8 cellular contexts compared by ENCODE assay signal in genomic region chr12:29164477-29165163, GRCh38. TPM values are rescaled to one million over a fixed set of nuclear protein-coding genes. Genes with fewer than 3 reads are reported as not detected.
DNase-seq lines count a peak whose midpoint lies in the region; ATAC-seq and TF ChIP-seq lines count a peak whose summit lies in the region.

No MANE protein-coding gene starts in this region.

- no peaks in the 10 kb centered on the region for H3K36me3 Mint-ChIP-seq in stimulated activated effector memory CD8-positive, alpha-beta T cell treated with anti-CD3 and anti-CD28 coated beads, Interleukin-12 subunit alpha, Interleukin-12 subunit beta, amount 100 ng/mL, for 72 hours

- no peak for TF ChIP-seq POLR2A in Peyer's patch (IDR thresholded peaks at IDR 0.05)

- peaks cover 0 to 50% (median 1%) of the 10 kb centered on the region in 4 donors for H3K4me1 ChIP-seq in Peyer's patch

- peak overlapping the region in 1 of 4 donors; percentile 6 for H3K4me3 ChIP-seq in Peyer's patch

- DNase-seq in Peyer's patch (no peak), fibroblast of gingiva (ENCODE audit: low read depth) (peak; percentile 82), NCI-H128 (lab: John Stamatoyannopoulos, UW; ENCODE audit: unreplicated experiment) (no peak), amygdala (lab: John Stamatoyannopoulos, UW) (no peak)
- no peak for DNase-seq in stimulated activated effector memory CD8-positive, alpha-beta T cell treated with anti-CD3 and anti-CD28 coated beads, Interleukin-12 subunit alpha, Interleukin-12 subunit beta, amount 100 ng/mL, for 72 hours (ENCODE audit: low spot score in 2 of 2)

- peak overlapping the region; percentile 32 for H3K27ac ChIP-seq in 22Rv1
- H3K27ac ChIP-seq in Peyer's patch = peak overlapping the region; percentile 39 to 80 (median 70)

- no peaks in the 10 kb centered on the region for H3K36me3 ChIP-seq in Peyer's patch

- no peaks in the 10 kb centered on the region for H3K9me3 ChIP-seq in Peyer's patch

- H3K4me3 Mint-ChIP-seq in stimulated activated effector memory CD8-positive, alpha-beta T cell treated with anti-CD3 and anti-CD28 coated beads, Interleukin-12 subunit alpha, Interleukin-12 subunit beta, amount 100 ng/mL, for 72 hours = no peak overlapping the region

- H3K4me1 Mint-ChIP-seq in stimulated activated effector memory CD8-positive, alpha-beta T cell treated with anti-CD3 and anti-CD28 coated beads, Interleukin-12 subunit alpha, Interleukin-12 subunit beta, amount 100 ng/mL, for 72 hours = peaks cover 14% of the 10 kb centered on the region

- peak; percentile 100 for ATAC-seq in GM18520 (IDR thresholded peaks at IDR 0.05; ENCODE audit: unreplicated experiment)
- ATAC-seq in HG02970 (IDR thresholded peaks at IDR 0.05; ENCODE audit: low FRiP score, unreplicated experiment) = peak; percentile 99
- ATAC-seq in stimulated activated effector memory CD8-positive, alpha-beta T cell treated with anti-CD3 and anti-CD28 coated beads, Interleukin-12 subunit alpha, Interleukin-12 subunit beta, amount 100 ng/mL, for 72 hours = peak; percentile 95

- no peaks in the 10 kb centered on the region for H3K27me3 ChIP-seq in Peyer's patch

- H3K27ac Mint-ChIP-seq in stimulated activated effector memory CD8-positive, alpha-beta T cell treated with anti-CD3 and anti-CD28 coated beads, Interleukin-12 subunit alpha, Interleukin-12 subunit beta, amount 100 ng/mL, for 72 hours = peak overlapping the region; percentile 77

- TF ChIP-seq CTCF in 22Rv1 (IDR thresholded peaks at IDR 0.05) (no peak), Peyer's patch (IDR thresholded peaks at IDR 0.05) (no peak)

- no peaks in the 10 kb centered on the region for H3K9me3 Mint-ChIP-seq in stimulated activated effector memory CD8-positive, alpha-beta T cell treated with anti-CD3 and anti-CD28 coated beads, Interleukin-12 subunit alpha, Interleukin-12 subunit beta, amount 100 ng/mL, for 72 hours

RNA-seq across cellular contexts. Expression of gene FAR2, which starts 15.5 kb away (rescaled TPM):
- 10 to 100 TPM; 31.0 to 52.8 (median 40.1) TPM for total RNA-seq in Peyer's patch
